Comparison of ENCODE assay signal across 9 cellular contexts in genomic region chr10:46445389-46446122, GRCh38. TPM values are rescaled to one million over a fixed set of nuclear protein-coding genes. Genes with fewer than 3 reads are reported as not detected.
DNase-seq lines count a peak whose midpoint lies in the region; ATAC-seq lines count a peak whose summit lies in the region.
"Not testable (repeated sequence)": the region's sequence is repeated elsewhere in the genome, so short reads cannot be mapped to it uniquely, and the experiment has no call there.
"Had no signal": no experiment of that assay in that cellular context is flagged by ENCODE, and none has a peak within 500 bp of the region (broad histone marks: within the 10 kb centered on the region; RNA-seq: fewer than 3 reads in every experiment).

No MANE protein-coding gene starts in this region.

- no CpG with 5 or more reads among the region's 8 CpGs for WGBS in mesenchymal stem cell

- not testable (repeated sequence) for H3K4me3 ChIP-seq in mesenchymal stem cell (ENCODE audit: insufficient read depth in 1 of 2, low read depth in 1 of 2, low read length in 2 of 2)

- H3K36me3 ChIP-seq in mesenchymal stem cell (ENCODE audit: control insufficient read depth in 1 of 2, insufficient read depth in 2 of 2, low read depth in 1 of 2, low read length in 2 of 2) = not testable (repeated sequence)

- DNase-seq in mesenchymal stem cell = peak; percentile 9

- not testable (repeated sequence) for H3K14ac ChIP-seq in mesenchymal stem cell (ENCODE audit: low read length in 2 of 2)

- not testable (repeated sequence) for H3K27ac ChIP-seq in mesenchymal stem cell (ENCODE audit: low read length, poor library complexity, severe bottlenecking)

- not testable (repeated sequence) for H2AFZ ChIP-seq in mesenchymal stem cell (ENCODE audit: low read depth, low read length)

- not testable (repeated sequence) for H3K27me3 ChIP-seq in mesenchymal stem cell (ENCODE audit: control insufficient read depth in 1 of 2, insufficient read depth in 1 of 2, low read length in 2 of 2)

- not testable (repeated sequence) for H4K8ac ChIP-seq in mesenchymal stem cell (ENCODE audit: low read length)

- ATAC-seq in GM18511 (IDR thresholded peaks at IDR 0.05; ENCODE audit: unreplicated experiment) = peak; percentile 86
- peak; percentile 65 for ATAC-seq in GM19025 (IDR thresholded peaks at IDR 0.05; ENCODE audit: low read depth, unreplicated experiment)
- peak; percentile 59 for ATAC-seq in GM19467 (IDR thresholded peaks at IDR 0.05; ENCODE audit: unreplicated experiment)
- peak; percentile 57 for ATAC-seq in GM21528 (IDR thresholded peaks at IDR 0.05; ENCODE audit: low FRiP score, unreplicated experiment)
- peak; percentile 68 for ATAC-seq in HG02642 (IDR thresholded peaks at IDR 0.05; ENCODE audit: poor library complexity, unreplicated experiment)
- ATAC-seq in HG03280 (IDR thresholded peaks at IDR 0.05; ENCODE audit: unreplicated experiment) = peak; percentile 55

- H4K91ac ChIP-seq in mesenchymal stem cell (ENCODE audit: low read length) = not testable (repeated sequence)

- not testable (repeated sequence) for H3K18ac ChIP-seq in mesenchymal stem cell (ENCODE audit: low read depth in 1 of 2, low read length in 2 of 2)

- H2BK5ac ChIP-seq in mesenchymal stem cell (ENCODE audit: low read depth, low read length, poor library complexity, severe bottlenecking) = not testable (repeated sequence)

- H3K4me2 ChIP-seq in mesenchymal stem cell (ENCODE audit: low read length, poor library complexity, severe bottlenecking) = not testable (repeated sequence)

- not testable (repeated sequence) for H3K9me3 ChIP-seq in mesenchymal stem cell (ENCODE audit: control insufficient read depth, low read length)

- not testable (repeated sequence) for H2BK15ac ChIP-seq in mesenchymal stem cell (ENCODE audit: low read depth, poor library complexity, severe bottlenecking)

- H3K4ac ChIP-seq in mesenchymal stem cell (ENCODE audit: low read depth in 1 of 2, low read length in 2 of 2) = not testable (repeated sequence)

- H3K79me1 ChIP-seq in mesenchymal stem cell (replicated peaks; ENCODE audit: low read length, poor library complexity, severe bottlenecking) = not testable (repeated sequence)

- H3K4me1 ChIP-seq in mesenchymal stem cell (ENCODE audit: control insufficient read depth, insufficient read depth, low read depth, low read length) = not testable (repeated sequence)

- not testable (repeated sequence) for H3K23ac ChIP-seq in mesenchymal stem cell (ENCODE audit: low read length in 2 of 2)

- not testable (repeated sequence) for H2BK120ac ChIP-seq in mesenchymal stem cell (ENCODE audit: low read depth, low read length)

- not testable (repeated sequence) for H2AK5ac ChIP-seq in mesenchymal stem cell (ENCODE audit: low read length, severe bottlenecking)

- not testable (repeated sequence) for H3K9ac ChIP-seq in mesenchymal stem cell (ENCODE audit: low read length)

- H2BK12ac ChIP-seq in mesenchymal stem cell (ENCODE audit: low read length in 2 of 2) = not testable (repeated sequence)

RNA-seq across cellular contexts. Expression of gene NPY4R, which starts 20.2 kb away (rescaled TPM):
- polyA plus RNA-seq in mesenchymal stem cell (2013, experiment 1 of 2) = 0.03 TPM
- polyA plus RNA-seq in mesenchymal stem cell (2013, experiment 2 of 2) = not detected
- polyA plus RNA-seq: CD8-positive, alpha-beta memory T cell; HepG2 had no signal
